Comparison of ENCODE assay signal across 8 cellular contexts in the genomic region with DNA sequence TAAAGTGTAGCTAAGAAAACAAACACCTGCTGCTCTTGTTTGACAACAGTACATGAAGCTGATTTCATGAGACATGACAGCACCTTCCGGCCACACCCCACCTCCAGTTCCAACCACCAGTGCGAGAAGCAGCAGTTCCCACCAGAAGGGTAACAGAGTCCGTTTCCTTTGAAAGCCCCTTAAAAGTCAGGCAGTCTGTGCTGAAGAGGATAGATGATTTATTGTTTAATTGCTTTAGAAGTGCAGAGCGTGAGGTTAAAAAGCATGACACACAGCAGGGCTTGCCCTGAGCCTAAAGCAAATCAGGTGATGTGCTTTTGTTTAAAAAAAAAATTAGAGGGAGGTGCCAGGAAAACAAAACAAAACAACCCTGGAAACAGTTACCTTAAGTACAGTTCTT.
DNase-seq lines count a peak whose midpoint lies in the region; ATAC-seq and TF ChIP-seq lines count a peak whose summit lies in the region.

No MANE protein-coding gene starts in this region.

- H3K36me3 Mint-ChIP-seq in activated naive CD8-positive, alpha-beta T cell treated with anti-CD3 and anti-CD28 coated beads for 36 hours, result peaks cover 73% of the 10 kb centered on the region

- H3K27ac ChIP-seq in tibial artery, result no peak overlapping the region

- peaks cover 6% of the 10 kb centered on the region for H3K9me3 Mint-ChIP-seq in activated naive CD8-positive, alpha-beta T cell treated with anti-CD3 and anti-CD28 coated beads for 36 hours
- H3K9me3 Mint-ChIP-seq in stimulated activated naive CD8-positive, alpha-beta T cell treated with anti-CD3 and anti-CD28 coated beads, Interleukin-15, amount 100 ng/mL, for 72 hours, result no peaks in the 10 kb centered on the region

- no peak overlapping the region for H3K4me3 ChIP-seq in tibial artery

- intact Hi-C loops in tibial artery (cut with DNase I; ENCODE audit: low total_unique reads), result no loop called here

- H3K27me3 Mint-ChIP-seq in activated naive CD8-positive, alpha-beta T cell treated with anti-CD3 and anti-CD28 coated beads for 36 hours, result no peaks in the 10 kb centered on the region
- no peaks in the 10 kb centered on the region for H3K27me3 Mint-ChIP-seq in stimulated activated naive CD8-positive, alpha-beta T cell treated with anti-CD3 and anti-CD28 coated beads, Interleukin-15, amount 100 ng/mL, for 72 hours

- ATAC-seq in stimulated activated naive CD8-positive, alpha-beta T cell treated with anti-CD3 and anti-CD28 coated beads, Interleukin-15, amount 100 ng/mL, for 72 hours, result peak; percentile 96
- ATAC-seq in HG02981 (IDR thresholded peaks at IDR 0.05; ENCODE audit: unreplicated experiment), result no peak

- no peaks in the 10 kb centered on the region for H3K9me3 ChIP-seq in tibial artery

- no peaks in the 10 kb centered on the region for H3K27me3 ChIP-seq in tibial artery

- H3K36me3 ChIP-seq in tibial artery, result no peaks in the 10 kb centered on the region

- DNase-seq in DMS53 (lab: John Stamatoyannopoulos, UW) (peak; percentile 16), DMS53 treated with DMSO at 0.1 percent for 48 hours (lab: John Stamatoyannopoulos, UW; ENCODE audit: unreplicated experiment) (no peak), SW480 (ENCODE audit: low spot score) (peak; percentile 82), tibial artery (no peak), OCI-M2 (lab: John Stamatoyannopoulos, UW; ENCODE audit: unreplicated experiment) (no peak)
- peak; percentile 70 for DNase-seq in activated naive CD8-positive, alpha-beta T cell treated with anti-CD3 and anti-CD28 coated beads for 36 hours
- peak; percentile 60 to 82 for DNase-seq in stimulated activated naive CD8-positive, alpha-beta T cell treated with anti-CD3 and anti-CD28 coated beads, Interleukin-15, amount 100 ng/mL, for 72 hours

- no peak for TF ChIP-seq CTCF in tibial artery (IDR thresholded peaks at IDR 0.05)

- H3K4me1 Mint-ChIP-seq in activated naive CD8-positive, alpha-beta T cell treated with anti-CD3 and anti-CD28 coated beads for 36 hours, result peaks cover 71% of the 10 kb centered on the region
- H3K4me1 Mint-ChIP-seq in stimulated activated naive CD8-positive, alpha-beta T cell treated with anti-CD3 and anti-CD28 coated beads, Interleukin-15, amount 100 ng/mL, for 72 hours, result peaks cover 90% of the 10 kb centered on the region

- H3K4me1 ChIP-seq in tibial artery, result no peaks in the 10 kb centered on the region

- H3K27ac Mint-ChIP-seq in activated naive CD8-positive, alpha-beta T cell treated with anti-CD3 and anti-CD28 coated beads for 36 hours, result peak overlapping the region; percentile 78
- H3K27ac Mint-ChIP-seq in stimulated activated naive CD8-positive, alpha-beta T cell treated with anti-CD3 and anti-CD28 coated beads, Interleukin-15, amount 100 ng/mL, for 72 hours, result peak overlapping the region; percentile 87 to 91

- H3K4me3 Mint-ChIP-seq in activated naive CD8-positive, alpha-beta T cell treated with anti-CD3 and anti-CD28 coated beads for 36 hours, result peak overlapping the region; percentile 44
- peak overlapping the region; percentile 66 to 77 for H3K4me3 Mint-ChIP-seq in stimulated activated naive CD8-positive, alpha-beta T cell treated with anti-CD3 and anti-CD28 coated beads, Interleukin-15, amount 100 ng/mL, for 72 hours

Comparison
In these comparisons a context has a peak if more than half of its experiments do, and no peak if none do; other contexts are left out.
1. DNase-seq: peak in DMS53 (single experiment), SW480 (single experiment), activated naive CD8-positive, alpha-beta T cell treated with anti-CD3 and anti-CD28 coated beads for 36 hours (single experiment) and stimulated activated naive CD8-positive, alpha-beta T cell treated with anti-CD3 and anti-CD28 coated beads, Interleukin-15, amount 100 ng/mL, for 72 hours (2 of 2); none in DMS53 treated with DMSO at 0.1 percent for 48 hours (single experiment), tibial artery (0 of 2) and OCI-M2 (single experiment).